In genomic region chr1:2781627-2782026, GRCh38 we compare ENCODE assay signal across 23 cellular contexts. TPM values are rescaled to one million over a fixed set of nuclear protein-coding genes. Genes with fewer than 3 reads are reported as not detected.
DNase-seq lines count a peak whose midpoint lies in the region; FAIRE-seq lines count a peak whose summit lies in the region.
"Had no signal": no experiment of that assay in that cellular context is flagged by ENCODE, and none has a peak within 500 bp of the region (broad histone marks: within the 10 kb centered on the region; RNA-seq: fewer than 3 reads in every experiment).

No MANE protein-coding gene starts in this region.

- peaks cover 7% of the 10 kb centered on the region; the same call in 1 of the 2 replicates for H3K9me3 ChIP-seq in Karpas-422 (ENCODE audit: low read length)
- H3K9me3 ChIP-seq: BE2C had no signal

- H4K20me1 ChIP-seq in Karpas-422 (ENCODE audit: insufficient read depth, low read depth, low read length), result no peaks in the 10 kb centered on the region
- H4K20me1 ChIP-seq: BLaER1 had no signal

- H3K27ac ChIP-seq in Karpas-422 (ENCODE audit: low read length), result no peak overlapping the region
- H3K27ac ChIP-seq: BLaER1 had no signal

- no peaks in the 10 kb centered on the region for H3K4me1 ChIP-seq in Karpas-422 (ENCODE audit: low read length)
- H3K4me1 ChIP-seq: BE2C had no signal

- H3K4me3 ChIP-seq in Karpas-422 (ENCODE audit: low read length), result no peak overlapping the region
- H3K4me3 ChIP-seq: BLaER1, GM12878 had no signal

- H3K36me3 ChIP-seq in Karpas-422 (ENCODE audit: insufficient read depth, low read length), result no peaks in the 10 kb centered on the region
- H3K36me3 ChIP-seq: BE2C, BLaER1 had no signal

- H2AFZ ChIP-seq in Karpas-422 (ENCODE audit: low read length), result no peak overlapping the region

- H3K9me2 ChIP-seq in Karpas-422 (replicated peaks; ENCODE audit: insufficient read depth, low read length), result no peaks in the 10 kb centered on the region

- no peaks in the 10 kb centered on the region; the same call in 1 of the 2 replicates for H3K27me3 ChIP-seq in Karpas-422 (ENCODE audit: low read length)
- H3K27me3 ChIP-seq: BE2C had no signal

- peak; percentile 64 for FAIRE-seq in GM19239 (lab: Jason Lieb, UNC)
- FAIRE-seq: A204.1, GM12878 had no signal

- no peak overlapping the region for H3K9ac ChIP-seq in Karpas-422 (ENCODE audit: low read length)
- H3K9ac ChIP-seq: BLaER1 had no signal

- no peak overlapping the region for H3K4me2 ChIP-seq in Karpas-422 (ENCODE audit: low read depth, low read length, poor library complexity, severe bottlenecking)
- H3K4me2 ChIP-seq: BLaER1 had no signal

- no peaks in the 10 kb centered on the region for H3K79me2 ChIP-seq in Karpas-422 (ENCODE audit: low read length)

- DNase-seq in GM19239 (ENCODE audit: insufficient read length, low spot score), result no peak
- DNase-seq in Karpas-422, result peak; percentile 36
- DNase-seq in mucosa of gallbladder (ENCODE audit: low spot score), result no peak
- no peak for DNase-seq in amniotic stem cell (lab: John Stamatoyannopoulos, UW)
- no peak for DNase-seq in NCI-H345 (lab: John Stamatoyannopoulos, UW)
- DNase-seq: ACHN; BE2C; C1 segment of cervical spinal cord; CD4-positive, alpha-beta memory T cell; CD4-positive, CD25-positive, alpha-beta regulatory T cell; CD8-positive, alpha-beta memory T cell; COR-L47; DMS 273 treated with DMSO at 0.1 percent for 48 hours; DMS153; DMS53; DMS79; DND-41; EL; GDM1 had no signal

RNA-seq across cellular contexts. Expression of gene TTC34, which starts 19.9 kb away (rescaled TPM):
- total RNA-seq in Karpas-422 (2014; rRNA removed; shearing (Covaris generic); ENCODE audit: low replicate concordance), result 0.32 and 1.0 TPM in 2 replicates
- total RNA-seq in mucosa of gallbladder, result 1.4 TPM
- total RNA-seq: Daoy had no signal
